In the genomic region with DNA sequence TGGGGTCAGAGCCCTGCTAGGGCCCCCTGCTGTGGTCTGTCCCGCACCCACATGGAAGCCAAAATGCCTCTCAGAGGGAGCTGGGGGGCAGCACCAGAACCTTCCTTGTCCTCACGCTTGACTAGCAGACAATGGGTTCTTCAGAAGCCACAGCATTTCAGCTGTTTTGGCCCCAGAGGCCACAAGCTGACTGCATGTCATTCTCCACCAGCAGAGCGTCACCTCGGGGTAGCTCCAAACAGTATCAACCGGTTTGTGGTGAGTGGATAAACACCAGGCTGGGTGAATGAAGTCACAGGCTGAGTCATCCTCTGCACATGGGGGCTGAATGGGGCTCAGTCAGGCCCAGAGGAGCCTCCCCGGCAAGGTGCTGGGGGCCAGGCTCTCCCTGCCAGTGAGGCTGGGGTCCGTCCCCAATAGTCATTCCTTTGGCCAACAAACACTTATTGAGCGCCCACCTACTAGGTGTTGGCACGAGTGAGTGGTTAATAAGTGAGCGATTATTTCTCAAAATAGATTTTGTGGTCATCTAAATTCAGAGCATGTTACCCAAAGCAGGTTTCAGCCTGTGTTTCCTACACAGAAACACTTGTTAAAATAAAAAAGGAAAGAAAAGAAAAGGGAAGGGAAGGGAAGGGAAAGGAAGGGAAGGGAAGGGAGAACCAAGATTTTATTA, we compare ENCODE assay signal across 8 cellular contexts. TPM values are rescaled to one million over a fixed set of nuclear protein-coding genes. Genes with fewer than 3 reads are reported as not detected.
A peak's percentile ranks its signal among the peaks of the same experiment; 100 is the strongest.
DNase-seq lines count a peak whose midpoint lies in the region; ATAC-seq and TF ChIP-seq lines count a peak whose summit lies in the region.

No MANE protein-coding gene starts in this region.

- intact Hi-C loops in OCI-LY7 (cut with micrococcal nuclease; ENCODE audit: unreplicated experiment), result no loop called here

- no peak overlapping the region for H3K4me3 ChIP-seq in OCI-LY7 (ENCODE audit: low read depth, low read length, poor library complexity, severe bottlenecking)

- CTCF ChIA-PET in activated CD8-positive, alpha-beta T cell treated with anti-CD3 and anti-CD28 coated beads, Interleukin-2, amount 10 ng/mL, durations not matched to agents 7 days and 5 days (lab: Charles Lee), result interaction anchor here (1.5 kb wide), 1 partner anchor 49 kb away, joined by 4 read pairs; no protein-coding TSS in a partner anchor
- CTCF ChIA-PET in OCI-LY7 (lab: Charles Lee; ENCODE audit: unreplicated experiment), result no interaction called here

- H4K20me1 ChIP-seq in OCI-LY7 (ENCODE audit: insufficient read depth, low read length), result no peaks in the 10 kb centered on the region

- H3K27me3 Mint-ChIP-seq in activated CD8-positive, alpha-beta T cell treated with anti-CD3 and anti-CD28 coated beads, Interleukin-2, amount 10 ng/mL, durations not matched to agents 7 days and 5 days (ENCODE audit: low read depth), result peaks cover 41% of the 10 kb centered on the region

- H2AFZ ChIP-seq in OCI-LY7 (ENCODE audit: low read length), result no peak overlapping the region

- H3K9me3 Mint-ChIP-seq in activated CD8-positive, alpha-beta T cell treated with anti-CD3 and anti-CD28 coated beads, Interleukin-2, amount 10 ng/mL, durations not matched to agents 7 days and 5 days (ENCODE audit: insufficient read depth), result no peaks in the 10 kb centered on the region

- peak; percentile 26; the same call in 1 of the 3 replicates for TF ChIP-seq CTCF in GM12872 (IDR thresholded peaks at IDR 0.05; ENCODE audit: insufficient read depth, low read depth, low read length)
- TF ChIP-seq CTCF in OCI-LY7 (conservative IDR thresholded peaks at IDR 0.05; ENCODE audit: low read length), result no peak

- no peaks in the 10 kb centered on the region for H3K36me3 Mint-ChIP-seq in activated CD8-positive, alpha-beta T cell treated with anti-CD3 and anti-CD28 coated beads, Interleukin-2, amount 10 ng/mL, durations not matched to agents 7 days and 5 days (ENCODE audit: low read depth)

- POLR2A ChIA-PET in activated CD8-positive, alpha-beta T cell treated with anti-CD3 and anti-CD28 coated beads, Interleukin-2, amount 10 ng/mL, durations not matched to agents 7 days and 5 days (lab: Charles Lee), result no interaction called here
- POLR2A ChIA-PET in OCI-LY7 (lab: Charles Lee), result interaction anchor here (0.6 kb wide), 1 partner anchor 101 kb away, joined by 4 read pairs; no protein-coding TSS in a partner anchor

- H3K9me3 ChIP-seq in OCI-LY7 (ENCODE audit: low read length), result no peaks in the 10 kb centered on the region

- no peaks in the 10 kb centered on the region for H3K4me1 ChIP-seq in OCI-LY7 (ENCODE audit: insufficient read depth, low read length, poor library complexity, severe bottlenecking)

- H3K4me2 ChIP-seq in OCI-LY7 (ENCODE audit: low read length), result no peak overlapping the region

- peak; percentile 76 for DNase-seq in activated CD8-positive, alpha-beta T cell treated with anti-CD3 and anti-CD28 coated beads, Interleukin-2, amount 10 ng/mL, durations not matched to agents 7 days and 5 days
- peak; percentile 14 for DNase-seq in iPS-NIHi7 (ENCODE audit: extremely low spot score)
- peak; percentile 62 for DNase-seq in ureter (ENCODE audit: low spot score)
- DNase-seq in dedifferentiated amniotic fluid mesenchymal stem cell (ENCODE audit: extremely low spot score), result no peak
- no peak for DNase-seq in OCI-LY7 (ENCODE audit: low spot score)

- no peak overlapping the region for H3K4me3 Mint-ChIP-seq in activated CD8-positive, alpha-beta T cell treated with anti-CD3 and anti-CD28 coated beads, Interleukin-2, amount 10 ng/mL, durations not matched to agents 7 days and 5 days

- H3K27ac ChIP-seq in OCI-LY7 (ENCODE audit: low read depth, low read length, poor library complexity, severe bottlenecking), result no peak overlapping the region

- no peak overlapping the region for H3K27ac Mint-ChIP-seq in activated CD8-positive, alpha-beta T cell treated with anti-CD3 and anti-CD28 coated beads, Interleukin-2, amount 10 ng/mL, durations not matched to agents 7 days and 5 days

- H3K4me1 Mint-ChIP-seq in activated CD8-positive, alpha-beta T cell treated with anti-CD3 and anti-CD28 coated beads, Interleukin-2, amount 10 ng/mL, durations not matched to agents 7 days and 5 days (ENCODE audit: low read depth), result peaks cover 24% of the 10 kb centered on the region

- no peaks in the 10 kb centered on the region for H3K36me3 ChIP-seq in OCI-LY7 (ENCODE audit: insufficient read depth, low read length)

- ATAC-seq in GM21447 (IDR thresholded peaks at IDR 0.05; ENCODE audit: unreplicated experiment) (peak; percentile 97), HG03571 (IDR thresholded peaks at IDR 0.05; ENCODE audit: unreplicated experiment) (peak; percentile 95)
- ATAC-seq in activated CD8-positive, alpha-beta T cell treated with anti-CD3 and anti-CD28 coated beads, Interleukin-2, amount 10 ng/mL, durations not matched to agents 7 days and 5 days, result peak; percentile 91

- H3K9me2 ChIP-seq in OCI-LY7 (ENCODE audit: insufficient read depth, low read length), result no peaks in the 10 kb centered on the region

- BruUV-seq in OCI-LY7 (replicated peaks; lab: Mats Ljungman, UMichigan), result no TSS peak

- H3K79me2 ChIP-seq in OCI-LY7 (ENCODE audit: insufficient read depth, low read depth, low read length), result no peaks in the 10 kb centered on the region

RNA-seq across cellular contexts. Expression of gene OLIG1, which starts 9.1 kb away (rescaled TPM):
- total RNA-seq in activated CD8-positive, alpha-beta T cell treated with anti-CD3 and anti-CD28 coated beads, Interleukin-2, amount 10 ng/mL, durations not matched to agents 7 days and 5 days, result not detected
- not detected for total RNA-seq in ureter
- total RNA-seq in OCI-LY7 (2014; rRNA removed; shearing (Covaris generic)), result not detected in 2 replicates
- not detected in 2 replicates for total RNA-seq in OCI-LY7 (2022)

RNA-seq across cellular contexts. Expression of gene OLIG2, which starts 53.3 kb away (rescaled TPM):
- total RNA-seq in activated CD8-positive, alpha-beta T cell treated with anti-CD3 and anti-CD28 coated beads, Interleukin-2, amount 10 ng/mL, durations not matched to agents 7 days and 5 days, result not detected
- total RNA-seq in ureter (not detected), OCI-LY7 (2022) (not detected in 2 replicates)
- not detected in 2 replicates for total RNA-seq in OCI-LY7 (2014; rRNA removed; shearing (Covaris generic))

Comparison
In these comparisons a context has a peak if more than half of its experiments do, and no peak if none do; other contexts are left out.
1. DNase-seq: peak in activated CD8-positive, alpha-beta T cell treated with anti-CD3 and anti-CD28 coated beads, Interleukin-2, amount 10 ng/mL, durations not matched to agents 7 days and 5 days (single experiment), iPS-NIHi7 (single experiment) and ureter (single experiment); none in dedifferentiated amniotic fluid mesenchymal stem cell (single experiment) and OCI-LY7 (single experiment).
2. Peak in every context shown above with its lines, with median percentiles within 50 percentile points of each other: ATAC-seq.